8 cellular contexts compared by ENCODE assay signal in the genomic region with DNA sequence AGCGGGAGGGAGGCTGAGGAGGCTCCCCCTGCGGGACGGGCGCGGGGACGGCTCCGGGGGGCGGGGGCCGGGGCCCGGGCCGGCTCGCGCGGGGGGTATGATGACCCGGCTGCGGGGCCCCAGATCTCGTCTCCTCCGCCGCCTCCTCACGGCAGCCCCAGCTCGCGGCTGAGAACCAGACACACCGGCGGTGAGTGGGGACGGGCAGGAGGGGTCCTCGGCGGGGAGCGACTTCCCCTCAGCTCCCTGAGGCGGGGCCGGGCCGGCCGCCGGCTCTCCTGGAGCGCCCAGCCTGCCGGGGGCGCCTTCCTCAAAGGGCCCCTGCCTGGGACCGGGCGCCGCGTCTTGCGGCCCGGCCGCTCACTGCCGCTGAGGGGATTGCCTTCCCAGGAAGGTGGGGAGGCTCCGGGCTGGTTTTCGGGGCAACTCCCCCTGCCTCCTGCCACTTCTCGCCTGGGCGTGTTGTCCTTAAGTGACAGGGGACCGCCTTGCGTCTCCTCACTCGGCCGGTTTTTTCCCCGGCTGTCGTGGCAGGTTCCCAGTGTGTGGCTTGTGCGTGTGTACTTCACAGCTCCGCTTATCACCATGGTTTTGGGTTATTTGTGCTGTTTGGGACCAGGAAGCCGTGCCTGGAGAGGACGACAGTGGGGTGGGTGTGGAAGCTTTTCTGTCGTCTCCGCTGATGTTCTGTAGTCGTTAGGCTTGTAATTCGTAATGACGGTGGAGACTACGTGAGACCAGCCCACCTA. TPM values are rescaled to one million over a fixed set of nuclear protein-coding genes. Genes with fewer than 3 reads are reported as not detected.
DNase-seq lines count a peak whose midpoint lies in the region; ATAC-seq and TF ChIP-seq lines count a peak whose summit lies in the region.

No MANE protein-coding gene starts in this region.

- in situ Hi-C loops in G401 (cut with HindIII; ENCODE audit: low sequenced_read_pairs): no loop called here

- peak overlapping the region; percentile 74 for H3K4me3 ChIP-seq in lower leg skin (ENCODE audit: low read depth, poor library complexity, severe bottlenecking)

- no peaks in the 10 kb centered on the region for H3K27me3 Mint-ChIP-seq in IgD-negative memory B cell
- H3K27me3 Mint-ChIP-seq in activated CD4-positive, alpha-beta T cell treated with anti-CD3 and anti-CD28 coated beads, Interleukin-2, amount 10 ng/mL, durations not matched to agents 24 days and 14 days: no peaks in the 10 kb centered on the region

- no peaks in the 10 kb centered on the region for H3K9me3 Mint-ChIP-seq in IgD-negative memory B cell
- no peaks in the 10 kb centered on the region for H3K9me3 Mint-ChIP-seq in activated CD4-positive, alpha-beta T cell treated with anti-CD3 and anti-CD28 coated beads, Interleukin-2, amount 10 ng/mL, durations not matched to agents 24 days and 14 days

- intact Hi-C loops in activated CD4-positive, alpha-beta T cell treated with anti-CD3 and anti-CD28 coated beads, Interleukin-2, amount 10 ng/mL, durations not matched to agents 24 days and 14 days (cut with micrococcal nuclease): loop anchor here (1.0 to 10.0 kb wide), 10 partner anchors 19 to 975 kb away; a partner anchor contains a TSS
- intact Hi-C loops in lower leg skin (cut with DNase I; ENCODE audit: low total_unique reads): no loop called here

- H3K27ac ChIP-seq in cingulate gyrus (ENCODE audit: low read depth, low read length): peak overlapping the region; percentile 87

- no peak for TF ChIP-seq POLR2A in lower leg skin (IDR thresholded peaks at IDR 0.05)

- ATAC-seq in GM21528 (IDR thresholded peaks at IDR 0.05; ENCODE audit: low FRiP score, unreplicated experiment): peak; percentile 36

- 0 to 1% methylated on average over 18 to 27 of the region's 64 CpGs for WGBS in lower leg skin, 2 donors

- H3K4me1 Mint-ChIP-seq in IgD-negative memory B cell: peaks cover 42 to 54% (median 51%) of the 10 kb centered on the region in 3 donors
- H3K4me1 Mint-ChIP-seq in activated CD4-positive, alpha-beta T cell treated with anti-CD3 and anti-CD28 coated beads, Interleukin-2, amount 10 ng/mL, durations not matched to agents 24 days and 14 days: peaks cover 48% of the 10 kb centered on the region

- peaks cover 2% of the 10 kb centered on the region for H3K36me3 Mint-ChIP-seq in IgD-negative memory B cell
- peaks cover 20% of the 10 kb centered on the region for H3K36me3 Mint-ChIP-seq in activated CD4-positive, alpha-beta T cell treated with anti-CD3 and anti-CD28 coated beads, Interleukin-2, amount 10 ng/mL, durations not matched to agents 24 days and 14 days (ENCODE audit: low read depth)

- peak overlapping the region; percentile 98 to 100 (median 99) for H3K4me3 Mint-ChIP-seq in IgD-negative memory B cell
- H3K4me3 Mint-ChIP-seq in activated CD4-positive, alpha-beta T cell treated with anti-CD3 and anti-CD28 coated beads, Interleukin-2, amount 10 ng/mL, durations not matched to agents 24 days and 14 days: peak overlapping the region; percentile 98

- peak overlapping the region; percentile 94 to 100 (median 98) for H3K27ac Mint-ChIP-seq in IgD-negative memory B cell
- peak overlapping the region; percentile 99 for H3K27ac Mint-ChIP-seq in activated CD4-positive, alpha-beta T cell treated with anti-CD3 and anti-CD28 coated beads, Interleukin-2, amount 10 ng/mL, durations not matched to agents 24 days and 14 days

- TF ChIP-seq CTCF in lower leg skin (IDR thresholded peaks at IDR 0.05): no peak

- DNase-seq in G401 (ENCODE audit: low spot score) (peak; percentile 61), lower leg skin (ENCODE audit: low spot score in 2 of 2) (peak; percentile 42 to 90), T1000 (lab: John Stamatoyannopoulos, UW) (no peak)
- peak; percentile 91 for DNase-seq in activated CD4-positive, alpha-beta T cell treated with anti-CD3 and anti-CD28 coated beads, Interleukin-2, amount 10 ng/mL, durations not matched to agents 24 days and 14 days
- DNase-seq in stimulated activated CD4-positive, alpha-beta T cell treated with anti-CD3 and anti-CD28 coated beads, TNF-alpha, amount 100 ng/mL, for 48 hours (ENCODE audit: low read depth in 3 of 3): peak; percentile 26 to 46 (median 45)

RNA-seq across cellular contexts. Expression of a gene that starts 0.8 kb away (rescaled TPM):
- total RNA-seq in G401 (2014; rRNA removed; shearing (Covaris generic)): 11.3 and 13.1 TPM in 2 replicates
- 6.1 TPM for polyA plus RNA-seq in IgD-negative memory B cell
- 81.3 and 85.9 TPM in 2 replicates for total RNA-seq in activated CD4-positive, alpha-beta T cell treated with anti-CD3 and anti-CD28 coated beads, Interleukin-2, amount 10 ng/mL, durations not matched to agents 24 days and 14 days
- 10 to 100 TPM; 47.6 to 58.3 (median 54.5) TPM for total RNA-seq in lower leg skin

RNA-seq across cellular contexts. Expression of a gene that starts 24.8 kb away (rescaled TPM):
- 12.3 and 13.1 TPM in 2 replicates for total RNA-seq in G401 (2014; rRNA removed; shearing (Covaris generic))
- 3.6 TPM for polyA plus RNA-seq in IgD-negative memory B cell
- total RNA-seq in activated CD4-positive, alpha-beta T cell treated with anti-CD3 and anti-CD28 coated beads, Interleukin-2, amount 10 ng/mL, durations not matched to agents 24 days and 14 days: 21.5 and 22.5 TPM in 2 replicates
- 1 to 10 TPM; 2.1 to 4.4 (median 3.5) TPM for total RNA-seq in lower leg skin

RNA-seq across cellular contexts. Expression of a gene that starts 25.3 kb away (rescaled TPM):
- 4.1 and 5.6 TPM in 2 replicates for total RNA-seq in G401 (2014; rRNA removed; shearing (Covaris generic))
- 13.2 TPM for polyA plus RNA-seq in IgD-negative memory B cell
- 41.7 and 42.3 TPM in 2 replicates for total RNA-seq in activated CD4-positive, alpha-beta T cell treated with anti-CD3 and anti-CD28 coated beads, Interleukin-2, amount 10 ng/mL, durations not matched to agents 24 days and 14 days
- total RNA-seq in lower leg skin: 10 to 100 TPM in 1 of 4 donors, 1 to 10 TPM in 3; 5.3 to 19.1 (median 5.9) TPM

RNA-seq across cellular contexts. Expression of a gene that starts 42.5 kb away (rescaled TPM):
- 0.64 TPM in 1 of 2 replicates, not detected in the other for total RNA-seq in G401 (2014; rRNA removed; shearing (Covaris generic))
- not detected for polyA plus RNA-seq in IgD-negative memory B cell
- total RNA-seq in activated CD4-positive, alpha-beta T cell treated with anti-CD3 and anti-CD28 coated beads, Interleukin-2, amount 10 ng/mL, durations not matched to agents 24 days and 14 days: 0.40 and 1.0 TPM in 2 replicates
- 10 to 100 TPM in 1 of 4 donors, 1 to 10 TPM in 1, under 1 TPM in 1, not detected in 1; 0.17 to 86.4 (median 1.4) TPM for total RNA-seq in lower leg skin

RNA-seq across cellular contexts. Expression of a gene that starts 49.4 kb away (rescaled TPM):
- 0.31 and 0.49 TPM in 2 replicates for total RNA-seq in G401 (2014; rRNA removed; shearing (Covaris generic))
- not detected for polyA plus RNA-seq in IgD-negative memory B cell
- 0.09 TPM in 1 of 2 replicates, not detected in the other for total RNA-seq in activated CD4-positive, alpha-beta T cell treated with anti-CD3 and anti-CD28 coated beads, Interleukin-2, amount 10 ng/mL, durations not matched to agents 24 days and 14 days
- 10 to 100 TPM in 2 of 4 donors, 1 to 10 TPM in 2; 3.7 to 57.9 (median 15.9) TPM for total RNA-seq in lower leg skin
